In genomic region chr2:36965751-36966369, GRCh38 we compare ENCODE assay signal across 1 cellular context.
TF ChIP-seq lines count a peak whose summit lies in the region.

No MANE protein-coding gene starts in this region.

TF ChIP-seq in HepG2, 621 proteins besides CTCF, POLR2A, EP300 and RAD21 (continued from another document and continues in another):
- TF ChIP-seq AHDC1 (CRISPR knock-in tag; IDR thresholded peaks at IDR 0.05; ENCODE audit: borderline replicate concordance) (0 out of 2 replicates have a peak, but pooled peaks have one; percentile 60), RELA (CRISPR knock-in tag; IDR thresholded peaks at IDR 0.05) (peak; percentile 7; the same call in 1 of the 2 replicates), ZNF335 (CRISPR knock-in tag; IDR thresholded peaks at IDR 0.05) (peak; percentile 3; the same call in 1 of the 2 replicates), MTERF4 (CRISPR knock-in tag; IDR thresholded peaks at IDR 0.05) (0 out of 2 replicates have a peak, but pooled peaks have one; percentile 15), ZNF350 (CRISPR knock-in tag; IDR thresholded peaks at IDR 0.05; ENCODE audit: borderline replicate concordance, low read depth) (peak; percentile 26; the same call in 1 of the 2 replicates), RFXANK (CRISPR knock-in tag; IDR thresholded peaks at IDR 0.05) (no peak), BRCA1 (CRISPR knock-in tag; IDR thresholded peaks at IDR 0.05) (no peak), ZNF598 (CRISPR knock-in tag; IDR thresholded peaks at IDR 0.05; ENCODE audit: borderline replicate concordance) (0 out of 2 replicates have a peak, but pooled peaks have one; percentile 18), ZNF296 (CRISPR knock-in tag; conservative IDR thresholded peaks at IDR 0.05) (0 out of 2 replicates have a peak, but pooled peaks have one; percentile 8), ARID5B (CRISPR knock-in tag; IDR thresholded peaks at IDR 0.05) (0 out of 2 replicates have a peak, but pooled peaks have one; percentile 12), HNF1B (CRISPR knock-in tag; IDR thresholded peaks at IDR 0.05) (peak; percentile 63; the same call in 1 of the 2 replicates), NRL (CRISPR knock-in tag; IDR thresholded peaks at IDR 0.05; ENCODE audit: borderline replicate concordance) (0 out of 2 replicates have a peak, but pooled peaks have one; percentile 34), PRPF4 (IDR thresholded peaks at IDR 0.05; ENCODE audit: low read depth, low read length, poor library complexity, severe bottlenecking) (peak; percentile 28), HNF1A (IDR thresholded peaks at IDR 0.05; ENCODE audit: low read depth) (no peak), HNF1A (CRISPR knock-in tag; IDR thresholded peaks at IDR 0.05; ENCODE audit: borderline replicate concordance) (0 out of 2 replicates have a peak, but pooled peaks have one; percentile 8), CCDC6 (CRISPR knock-in tag; IDR thresholded peaks at IDR 0.05) (0 out of 2 replicates have a peak, but pooled peaks have one; percentile 8), SIN3A (IDR thresholded peaks at IDR 0.05; ENCODE audit: borderline replicate concordance, low read depth, low read length) (peak; percentile 58; the same call in 1 of the 2 replicates), SOX13 (IDR thresholded peaks at IDR 0.05) (0 out of 2 replicates have a peak, but pooled peaks have one; percentile 15), SOX13 (CRISPR knock-in tag; conservative IDR thresholded peaks at IDR 0.05 in 1 of 2, IDR thresholded peaks at IDR 0.05 in 1 of 2) (no peak), ZNF572 (CRISPR knock-in tag; IDR thresholded peaks at IDR 0.05) (peak; percentile 76; the same call in 1 of the 2 replicates), SIX1 (CRISPR knock-in tag; IDR thresholded peaks at IDR 0.05; ENCODE audit: borderline replicate concordance) (no peak), CHD2 (IDR thresholded peaks at IDR 0.05; ENCODE audit: low read depth, low read length) (no peak), ARNT2 (CRISPR knock-in tag; IDR thresholded peaks at IDR 0.05; ENCODE audit: low read depth) (0 out of 2 replicates have a peak, but pooled peaks have one; percentile 30), FOXC1 (CRISPR knock-in tag; IDR thresholded peaks at IDR 0.05; ENCODE audit: borderline replicate concordance) (peak; percentile 63; the same call in 1 of the 2 replicates), ARID3A (IDR thresholded peaks at IDR 0.05; ENCODE audit: low read depth, low read length) (no peak), ZNF225 (CRISPR knock-in tag; IDR thresholded peaks at IDR 0.05) (peak; percentile 17; the same call in 1 of the 2 replicates), ZNF670 (CRISPR knock-in tag; IDR thresholded peaks at IDR 0.05; ENCODE audit: borderline replicate concordance) (peak; percentile 91), ZNF710 (CRISPR knock-in tag; IDR thresholded peaks at IDR 0.05; ENCODE audit: borderline replicate concordance) (peak; percentile 9; the same call in 1 of the 2 replicates), RARA (CRISPR knock-in tag; IDR thresholded peaks at IDR 0.05) (peak; percentile 29; the same call in 1 of the 2 replicates), HNRNPK (IDR thresholded peaks at IDR 0.05; ENCODE audit: low read depth, low read length, poor library complexity, severe bottlenecking) (peak; percentile 32), RXRB (CRISPR knock-in tag; IDR thresholded peaks at IDR 0.05; ENCODE audit: borderline replicate concordance) (no peak), ZBTB2 (CRISPR knock-in tag; IDR thresholded peaks at IDR 0.05; ENCODE audit: low read depth) (0 out of 2 replicates have a peak, but pooled peaks have one; percentile 7), ZNF124 (CRISPR knock-in tag; IDR thresholded peaks at IDR 0.05) (0 out of 2 replicates have a peak, but pooled peaks have one; percentile 12)
